ENCODE assay signal across 23 cellular contexts in the genomic region with DNA sequence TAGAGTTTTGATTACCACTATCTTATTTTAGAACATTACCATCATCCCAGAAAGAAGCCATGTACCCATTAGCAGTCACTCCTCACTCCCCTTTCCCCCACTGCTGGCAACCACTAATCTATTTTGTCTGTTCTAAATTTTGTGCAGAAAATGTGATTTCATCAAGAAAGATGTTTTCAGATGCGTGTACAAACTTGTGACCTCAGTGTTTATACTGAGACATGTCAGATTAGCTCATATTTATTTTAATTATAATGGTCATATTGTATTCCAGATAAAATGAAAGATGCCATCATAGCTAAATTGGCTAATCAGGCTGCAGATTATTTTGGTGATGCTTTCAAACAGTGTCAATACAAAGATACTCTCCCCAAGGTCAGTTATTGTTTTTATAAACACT.
"Had no signal": no experiment of that assay in that cellular context is flagged by ENCODE, and none has a peak within 500 bp of the region (broad histone marks: within the 10 kb centered on the region; RNA-seq: fewer than 3 reads in every experiment).

No MANE protein-coding gene starts in this region.

- H3K27me3 ChIP-seq: body of pancreas, esophagus squamous epithelium, neutrophil, transverse colon, vagina had no signal

- ATAC-seq: activated CD4-positive, CD25-positive, alpha-beta regulatory T cell treated with anti-CD3 and anti-CD28 coated beads, Interleukin-2, amount 50 U/mL, for 24 hours; activated CD8-positive, alpha-beta memory T cell treated with anti-CD3 and anti-CD28 coated beads, Interleukin-2, amount 10 ng/mL, durations not matched to agents 7 days and 5 days; body of pancreas; left lobe of liver; mucosa of descending colon; naive thymus-derived CD4-positive, alpha-beta T cell; right cardiac atrium; stimulated activated naive CD8-positive, alpha-beta T cell treated with anti-CD3 and anti-CD28 coated beads, Interleukin-15, Interleukin-2, amounts not matched to agents 100 U/mL and 50 U/mL, for 24 hours had no signal

- H3K4me3 ChIP-seq: body of pancreas, coronary artery, esophagus squamous epithelium, mucosa of descending colon, skin epidermis, transverse colon, vagina had no signal

- H3K9me3 Mint-ChIP-seq: activated naive CD4-positive, alpha-beta T cell treated with anti-CD3 and anti-CD28 coated beads, Interleukin-2, amount 50 U/mL, for 24 hours; activated T-cell treated with anti-CD3 and anti-CD28 coated beads, Interleukin-2, amount 50 U/mL, for 24 hours; naive thymus-derived CD4-positive, alpha-beta T cell had no signal

- H3K27ac ChIP-seq: body of pancreas, coronary artery, esophagus squamous epithelium, neutrophil, skin epidermis, transverse colon, vagina had no signal

- H3K4me1 Mint-ChIP-seq: activated CD8-positive, alpha-beta memory T cell treated with anti-CD3 and anti-CD28 coated beads, Interleukin-2, amount 10 ng/mL, durations not matched to agents 7 days and 5 days had no signal

- H3K4me3 Mint-ChIP-seq: activated CD8-positive, alpha-beta memory T cell treated with anti-CD3 and anti-CD28 coated beads, Interleukin-2, amount 10 ng/mL, durations not matched to agents 7 days and 5 days; activated naive CD4-positive, alpha-beta T cell treated with anti-CD3 and anti-CD28 coated beads, Interleukin-2, amount 50 U/mL, for 24 hours; activated T-cell treated with anti-CD3 and anti-CD28 coated beads, Interleukin-2, amount 50 U/mL, for 24 hours; naive thymus-derived CD4-positive, alpha-beta T cell had no signal

- H3K27me3 Mint-ChIP-seq: activated CD8-positive, alpha-beta memory T cell treated with anti-CD3 and anti-CD28 coated beads, Interleukin-2, amount 10 ng/mL, durations not matched to agents 7 days and 5 days; activated naive CD4-positive, alpha-beta T cell treated with anti-CD3 and anti-CD28 coated beads, Interleukin-2, amount 50 U/mL, for 24 hours; activated T-cell treated with anti-CD3 and anti-CD28 coated beads, Interleukin-2, amount 50 U/mL, for 24 hours; naive thymus-derived CD4-positive, alpha-beta T cell; progenitor cell of endocrine pancreas had no signal

- DNase-seq: activated CD4-positive, alpha-beta T cell treated with anti-CD3 and anti-CD28 coated beads, Interleukin-2, amount 50 U/mL, for 4 hours; activated CD8-positive, alpha-beta memory T cell treated with anti-CD3 and anti-CD28 coated beads, Interleukin-2, amount 10 ng/mL, durations not matched to agents 7 days and 5 days; activated T-cell treated with anti-CD3 and anti-CD28 coated beads, Interleukin-2, amount 50 U/mL, for 24 hours; body of pancreas; central memory CD4-positive, alpha-beta T cell; effector CD4-positive, alpha-beta T cell; esophagus squamous epithelium; mucosa of descending colon; naive thymus-derived CD4-positive, alpha-beta T cell; right cardiac atrium; stimulated activated CD4-positive, alpha-beta T cell treated with anti-CD3 and anti-CD28 coated beads, Interleukin-4, amount 100 ng/mL, for 4 hours; stimulated activated CD8-positive, alpha-beta memory T cell treated with anti-CD3 and anti-CD28 coated beads, Interleukin-4, amount 100 ng/mL, for 48 hours; stimulated activated naive CD8-positive, alpha-beta T cell treated with anti-CD3 and anti-CD28 coated beads, Interleukin-15, Interleukin-2, amounts not matched to agents 100 U/mL and 50 U/mL, for 24 hours; T-helper 9 cell; transverse colon had no signal

- H3K27ac Mint-ChIP-seq: activated CD8-positive, alpha-beta memory T cell treated with anti-CD3 and anti-CD28 coated beads, Interleukin-2, amount 10 ng/mL, durations not matched to agents 7 days and 5 days; activated T-cell treated with anti-CD3 and anti-CD28 coated beads, Interleukin-2, amount 50 U/mL, for 24 hours; progenitor cell of endocrine pancreas had no signal
